ENCODE assay signal across 20 cellular contexts in the genomic region with DNA sequence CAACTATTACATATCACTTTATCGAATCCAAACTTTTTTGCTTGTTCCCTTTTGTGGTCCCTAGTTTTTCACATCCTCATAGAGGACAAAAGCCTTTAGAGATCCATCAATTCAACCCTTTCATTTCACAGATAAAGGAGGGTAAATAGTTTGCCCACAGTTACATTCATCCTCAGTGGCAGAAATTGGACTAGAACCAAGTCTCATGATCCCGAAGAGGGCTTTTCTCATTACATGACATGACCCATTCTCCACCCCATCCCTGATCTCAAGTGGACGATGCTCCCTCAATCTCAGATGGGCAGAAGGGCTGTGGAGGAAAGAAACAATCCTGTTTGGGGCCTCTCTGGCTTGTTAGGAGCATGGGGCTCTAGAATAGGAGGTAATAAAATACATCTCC.
A peak's percentile ranks its signal among the peaks of the same experiment; 100 is the strongest.
DNase-seq lines count a peak whose midpoint lies in the region; ATAC-seq lines count a peak whose summit lies in the region.
"Had no signal": no experiment of that assay in that cellular context is flagged by ENCODE, and none has a peak within 500 bp of the region (broad histone marks: within the 10 kb centered on the region; RNA-seq: fewer than 3 reads in every experiment).

No MANE protein-coding gene starts in this region.

- peak; percentile 57 for DNase-seq in Ammon's horn (ENCODE audit: low spot score)
- DNase-seq in NCI-H69 (lab: John Stamatoyannopoulos, UW) = peak; percentile 20
- peak; percentile 52 for DNase-seq in medulla oblongata (ENCODE audit: extremely low spot score)
- no peak for DNase-seq in RPMI8226
- DNase-seq in activated effector memory CD4-positive, alpha-beta T cell treated with Interleukin-2 at 50 U/mL for 16 hours = no peak
- DNase-seq: activated CD4-positive, alpha-beta T cell treated with anti-CD3 and anti-CD28 coated beads for 1 hour; activated naive CD4-positive, alpha-beta T cell treated with anti-CD3 and anti-CD28 coated beads, Interleukin-2, amount 50 U/mL, for 16 hours; activated T-cell treated with anti-CD3 and anti-CD28 coated beads, Interleukin-2, amount 50 U/mL, for 72 hours; DMS153; effector CD8-positive, alpha-beta T cell; NCI-H187 treated with DMSO at 0.1 percent for 48 hours; NCI-H226; occipital lobe; stimulated activated CD4-positive, alpha-beta T cell treated with anti-CD3 and anti-CD28 coated beads, Interleukin-12 subunit alpha, Interleukin-12 subunit beta, amount 100 ng/mL, for 4 hours had no signal

- ATAC-seq in GM21723 (IDR thresholded peaks at IDR 0.05; ENCODE audit: unreplicated experiment) = peak; percentile 6
- ATAC-seq in HG02840 (IDR thresholded peaks at IDR 0.05; ENCODE audit: low FRiP score, unreplicated experiment) = no peak
- ATAC-seq in GM19023 (IDR thresholded peaks at IDR 0.05; ENCODE audit: unreplicated experiment) = no peak
- ATAC-seq: activated T-cell treated with anti-CD3 and anti-CD28 coated beads, Interleukin-2, amount 50 U/mL, for 72 hours; esophagus mucosa; gastroesophageal sphincter; K562 had no signal

Comparison
In these comparisons a context has a peak if more than half of its experiments do, and no peak if none do; other contexts are left out.
1. DNase-seq: peak in Ammon's horn (single experiment), NCI-H69 (single experiment) and medulla oblongata (single experiment); none in RPMI8226 (single experiment) and activated effector memory CD4-positive, alpha-beta T cell treated with Interleukin-2 at 50 U/mL for 16 hours (single experiment).